Comparison of ENCODE assay signal across 8 cellular contexts in the genomic region with DNA sequence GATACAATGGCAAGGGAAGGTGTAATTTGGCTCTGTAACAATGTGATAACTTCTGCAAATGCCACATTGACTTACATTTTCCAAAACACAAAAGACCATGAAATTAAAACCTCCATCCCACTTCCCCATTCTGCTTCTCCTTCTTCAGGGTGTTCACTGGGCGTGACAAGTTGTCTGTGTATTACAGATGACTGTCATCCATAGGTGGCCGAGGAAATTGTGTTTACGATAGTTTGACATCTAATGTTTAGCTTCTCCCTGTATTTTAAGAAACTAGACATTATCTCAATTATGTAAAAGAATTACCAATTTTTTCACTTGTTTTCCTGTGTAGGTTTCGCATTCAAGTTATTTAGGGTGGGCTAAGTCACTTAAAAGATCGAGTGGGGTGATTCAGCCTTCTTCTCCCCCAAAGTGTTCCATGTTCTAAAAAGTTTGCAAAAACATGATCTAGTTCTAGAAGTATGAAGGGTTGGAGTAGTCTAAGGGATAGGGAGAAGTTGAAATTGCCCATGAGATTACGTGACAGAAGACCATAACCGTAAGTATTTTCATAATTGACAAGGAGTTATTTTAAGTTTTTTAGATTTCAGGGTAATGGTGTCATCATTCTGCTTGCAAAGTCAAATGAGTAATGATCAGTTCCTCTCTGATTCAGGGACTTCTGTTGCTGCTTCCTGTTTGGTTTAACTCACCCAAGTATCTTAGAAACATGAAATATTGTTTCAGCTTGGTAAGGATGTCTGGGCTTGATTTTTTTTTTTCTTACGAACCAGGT. TPM values are rescaled to one million over a fixed set of nuclear protein-coding genes. Genes with fewer than 3 reads are reported as not detected.
DNase-seq lines count a peak whose midpoint lies in the region; ATAC-seq, FAIRE-seq and TF ChIP-seq lines count a peak whose summit lies in the region.

No MANE protein-coding gene starts in this region.

- in situ Hi-C loops in HepG2 (cut with HindIII; ENCODE audit: extremely low pct_ligation_motif_present, low pct_unique_long_range_greater_than_20kb) = no loop called here

- FAIRE-seq in HepG2 (lab: Jason Lieb, UNC) (no peak), urothelium cell line (lab: Jason Lieb, UNC) (no peak)

- no peak overlapping the region for H2AFZ ChIP-seq in HepG2 (ENCODE audit: low read length)

- H4K20me1 ChIP-seq in HepG2 (ENCODE audit: insufficient read depth, low read length) = no peaks in the 10 kb centered on the region

- no peak for TF ChIP-seq POLR2A in HepG2 (IDR thresholded peaks at IDR 0.05; ENCODE audit: insufficient read depth in 1 of 2, low read depth in 2 of 2, low read length in 2 of 2)

- DNase-seq in HepG2 (ENCODE audit: low spot score) = no peak
- DNase-seq in RPMI8226 = peak; percentile 63
- DNase-seq in fibroblast of pulmonary artery (ENCODE audit: low read depth) = peak; percentile 62
- peak; percentile 14 for DNase-seq in urothelium cell line (ENCODE audit: low spot score)
- DNase-seq in NCI-H510A treated with DMSO at 0.1 percent for 48 hours (lab: John Stamatoyannopoulos, UW) = no peak
- DNase-seq in SHP77 treated with DMSO at 0.1 percent for 48 hours (lab: John Stamatoyannopoulos, UW) = no peak

- BruUV-seq in HepG2 (replicated peaks; lab: Mats Ljungman, UMichigan) = no TSS peak

- H3K27ac ChIP-seq in liver (ENCODE audit: low read depth in 1 of 2, low read length in 2 of 2) = peak overlapping the region; percentile 49 to 62
- H3K27ac ChIP-seq in HepG2 (ENCODE audit: extremely low read length, insufficient read depth, low read length) = no peak overlapping the region

- intact Hi-C loops in HepG2 (cut with micrococcal nuclease; ENCODE audit: unreplicated experiment) = no loop called here

- H3K4me1 ChIP-seq in liver (ENCODE audit: control insufficient read depth in 4 of 4, insufficient read depth in 4 of 4, low read length in 3 of 4) (no peaks in the 10 kb centered on the region), HepG2 (ENCODE audit: insufficient read depth, low read length) (no peaks in the 10 kb centered on the region)

- no peak for TF ChIP-seq RAD21 in liver (IDR thresholded peaks at IDR 0.05)
- no peak for TF ChIP-seq RAD21 in HepG2 (CRISPR knock-in tag; IDR thresholded peaks at IDR 0.05)

- no peaks in the 10 kb centered on the region for H3K79me2 ChIP-seq in HepG2 (ENCODE audit: insufficient read depth, low read length)

- no peak for ATAC-seq in HepG2
- ATAC-seq in HG03039 (IDR thresholded peaks at IDR 0.05; ENCODE audit: unreplicated experiment) = peak; percentile 81

- H3K9me3 ChIP-seq in liver (ENCODE audit: control insufficient read depth in 4 of 4, low read length in 3 of 4) = no peaks in the 10 kb centered on the region
- H3K9me3 ChIP-seq in HepG2 (ENCODE audit: low read length) = no peaks in the 10 kb centered on the region

- WGBS in liver = 72% methylated on average over 8 of the region's 8 CpGs
- 26% methylated on average over 8 of the region's 8 CpGs for WGBS in HepG2 (ENCODE audit: low lambda C conversion rate)

- H3K9ac ChIP-seq in liver (ENCODE audit: low read depth in 1 of 2, low read length in 2 of 2) (peak overlapping the region in 1 of 2 donors; percentile 21), HepG2 (ENCODE audit: insufficient read depth, low read depth, low read length) (no peak overlapping the region)

- TF ChIP-seq EP300 in HepG2 (IDR thresholded peaks at IDR 0.05; ENCODE audit: low read depth in 2 of 2, low read length in 2 of 2) (no peak), HepG2 (CRISPR knock-in tag; IDR thresholded peaks at IDR 0.05; ENCODE audit: borderline replicate concordance) (no peak)

- H3K4me2 ChIP-seq in HepG2 (ENCODE audit: low read depth, low read length) = no peak overlapping the region

- POLR2A ChIA-PET in HepG2 (lab: Yijun Ruan, JAX) = no interaction called here

- H3K36me3 ChIP-seq in liver (ENCODE audit: control insufficient read depth in 4 of 4, insufficient read depth in 3 of 4, low read depth in 1 of 4, low read length in 3 of 4) (no peaks in the 10 kb centered on the region), HepG2 (replicated peaks in 1 of 2; ENCODE audit: control insufficient read depth in 1 of 2, insufficient read depth in 2 of 2, low read length in 2 of 2) (no peaks in the 10 kb centered on the region)

- CTCF ChIA-PET in HepG2 (lab: Yijun Ruan, JAX; ENCODE audit: low intra/inter-chr PET ratio, low total read pairs) = no interaction called here

- TF ChIP-seq CTCF in liver (IDR thresholded peaks at IDR 0.05; ENCODE audit: low read depth, low read length, missing input control) = no peak
- TF ChIP-seq CTCF in HepG2 (CRISPR knock-in tag; IDR thresholded peaks at IDR 0.05) = no peak
- TF ChIP-seq CTCF in fibroblast of pulmonary artery (IDR thresholded peaks at IDR 0.05; ENCODE audit: low read length, missing control alignments) = no peak

- H3K4me3 ChIP-seq in liver (ENCODE audit: low read depth in 1 of 3, low read length in 3 of 3) (no peak overlapping the region), HepG2 (replicated peaks in 1 of 3; ENCODE audit: insufficient read depth in 1 of 3, low read depth in 2 of 3, low read length in 3 of 3) (no peak overlapping the region), fibroblast of pulmonary artery (replicated peaks; ENCODE audit: low read depth, low read length) (no peak overlapping the region)

- no peaks in the 10 kb centered on the region for H3K27me3 ChIP-seq in liver (ENCODE audit: control insufficient read depth in 4 of 4, insufficient read depth in 4 of 4, low read length in 3 of 4)
- H3K27me3 ChIP-seq in HepG2 (ENCODE audit: control insufficient read depth in 1 of 2, insufficient read depth in 2 of 2, low read length in 2 of 2) = no peaks in the 10 kb centered on the region

TF ChIP-seq in liver, 16 proteins besides CTCF, POLR2A, EP300 and RAD21:
- TF ChIP-seq GABPA (IDR thresholded peaks at IDR 0.05 in 1 of 2, conservative IDR thresholded peaks at IDR 0.05 in 1 of 2) = peak in 1 of 2 donors; percentile 27
- no peak for TF ChIP-seq FOXA1 (IDR thresholded peaks at IDR 0.05)
- TF ChIP-seq RXRA (IDR thresholded peaks at IDR 0.05) = no peak
- TF ChIP-seq HNF4G (IDR thresholded peaks at IDR 0.05) = no peak

TF ChIP-seq in HepG2, 621 proteins besides CTCF, POLR2A, EP300 and RAD21 (continues in another document):
- TF ChIP-seq ZNF660 (CRISPR knock-in tag; IDR thresholded peaks at IDR 0.05; ENCODE audit: borderline replicate concordance, low read depth) (no peak), KDM6A (CRISPR knock-in tag; IDR thresholded peaks at IDR 0.05; ENCODE audit: low read depth) (no peak), MEF2D (CRISPR knock-in tag; IDR thresholded peaks at IDR 0.05) (no peak), SMYD3 (CRISPR knock-in tag; IDR thresholded peaks at IDR 0.05) (no peak), TP53 (CRISPR knock-in tag; conservative IDR thresholded peaks at IDR 0.05) (no peak), POLR2AphosphoS2 (IDR thresholded peaks at IDR 0.05; ENCODE audit: low read depth, low read length) (no peak), ZNF563 (CRISPR knock-in tag; IDR thresholded peaks at IDR 0.05) (no peak), WIZ (CRISPR knock-in tag; IDR thresholded peaks at IDR 0.05) (no peak), ZNF232 (CRISPR knock-in tag; IDR thresholded peaks at IDR 0.05; ENCODE audit: borderline replicate concordance) (no peak), ZNF556 (CRISPR knock-in tag; IDR thresholded peaks at IDR 0.05; ENCODE audit: borderline replicate concordance) (no peak), RBM22 (optimal IDR thresholded peaks at IDR 0.05; ENCODE audit: low read length) (no peak), THYN1 (CRISPR knock-in tag; IDR thresholded peaks at IDR 0.05; ENCODE audit: borderline replicate concordance, low read depth) (no peak), KAT8 (CRISPR knock-in tag; IDR thresholded peaks at IDR 0.05) (no peak)
- TF ChIP-seq, protein P1, sequence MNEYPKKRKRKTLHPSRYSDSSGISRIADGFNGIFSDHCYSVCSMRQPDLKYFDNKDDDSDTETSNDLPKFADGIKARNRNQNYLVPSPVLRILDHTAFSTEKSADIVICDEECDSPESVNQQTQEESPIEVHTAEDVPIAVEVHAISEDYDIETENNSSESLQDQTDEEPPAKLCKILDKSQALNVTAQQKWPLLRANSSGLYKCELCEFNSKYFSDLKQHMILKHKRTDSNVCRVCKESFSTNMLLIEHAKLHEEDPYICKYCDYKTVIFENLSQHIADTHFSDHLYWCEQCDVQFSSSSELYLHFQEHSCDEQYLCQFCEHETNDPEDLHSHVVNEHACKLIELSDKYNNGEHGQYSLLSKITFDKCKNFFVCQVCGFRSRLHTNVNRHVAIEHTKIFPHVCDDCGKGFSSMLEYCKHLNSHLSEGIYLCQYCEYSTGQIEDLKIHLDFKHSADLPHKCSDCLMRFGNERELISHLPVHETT (CRISPR knock-in tag; conservative IDR thresholded peaks at IDR 0.05) = no peak
- TF ChIP-seq, protein P2, sequence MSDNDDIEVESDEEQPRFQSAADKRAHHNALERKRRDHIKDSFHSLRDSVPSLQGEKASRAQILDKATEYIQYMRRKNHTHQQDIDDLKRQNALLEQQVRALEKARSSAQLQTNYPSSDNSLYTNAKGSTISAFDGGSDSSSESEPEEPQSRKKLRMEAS (IDR thresholded peaks at IDR 0.05) = no peak

RNA-seq across cellular contexts. Expression of a gene that starts 25.2 kb away (rescaled TPM):
- total RNA-seq in liver (1 to 10 TPM; 2.4 to 5.5 TPM), HepG2 (2016; rRNA removed; fragmentation: Illumina TruSeq; extraction: Trizol) (not detected in 2 replicates)
- polyA plus RNA-seq in liver (1 to 10 TPM; 1.6 to 1.8 TPM), HepG2 (2011; rRNA removed) (not detected in 2 replicates)
- total RNA-seq in HepG2 (2016; cell fraction: cytosol; rRNA removed; fragmentation: Illumina TruSeq; extraction: Trizol; ENCODE audit: low read depth) = not detected in 2 replicates
- not detected in 2 replicates for total RNA-seq in HepG2 (2016; cell fraction: insoluble cytoplasmic fraction; rRNA removed; fragmentation: Illumina TruSeq; extraction: Trizol)
- total RNA-seq in HepG2 (2016; cell fraction: membrane; rRNA removed; fragmentation: Illumina TruSeq; extraction: Trizol) = not detected in 2 replicates
- total RNA-seq in HepG2 (2016; cell fraction: nucleus; rRNA removed; fragmentation: Illumina TruSeq; extraction: Trizol) = not detected in 2 replicates
- polyA plus RNA-seq in HepG2 (2011; cell fraction: cytosol; rRNA removed) = 0.03 TPM in 1 of 2 replicates, not detected in the other
- not detected in 2 replicates for polyA plus RNA-seq in HepG2 (2011; cell fraction: nucleus; rRNA removed)
- polyA plus RNA-seq in HepG2 (2012) = not detected in 2 replicates
- not detected in 2 replicates for polyA plus RNA-seq in HepG2 (2016; cell fraction: cytosol; fragmentation: Illumina TruSeq; extraction: Trizol; ENCODE audit: low read depth)
- not detected in 2 replicates for polyA plus RNA-seq in HepG2 (2016; cell fraction: insoluble cytoplasmic fraction; fragmentation: Illumina TruSeq; extraction: Trizol; ENCODE audit: low read depth)
- not detected in 2 replicates for polyA plus RNA-seq in HepG2 (2016; cell fraction: membrane; fragmentation: Illumina TruSeq; extraction: Trizol; ENCODE audit: low read depth)
- not detected in 2 replicates for polyA plus RNA-seq in HepG2 (2016; cell fraction: nucleus; fragmentation: Illumina TruSeq; extraction: Trizol; ENCODE audit: insufficient read depth, low read depth)
- polyA minus RNA-seq in HepG2 (2011; rRNA and poly(A)+ RNA removed; ENCODE audit: low replicate concordance) = 0.75 TPM in 1 of 2 replicates, not detected in the other
- not detected in 2 replicates for polyA minus RNA-seq in HepG2 (2011; cell fraction: cytosol; rRNA and poly(A)+ RNA removed)
- not detected in 2 replicates for polyA minus RNA-seq in HepG2 (2011; cell fraction: nucleus; rRNA and poly(A)+ RNA removed)

Comparison
In these comparisons a context has a peak if more than half of its experiments do, and no peak if none do; other contexts are left out.
1. DNase-seq: peak in RPMI8226 (single experiment), fibroblast of pulmonary artery (single experiment) and urothelium cell line (single experiment); none in HepG2 (single experiment), NCI-H510A treated with DMSO at 0.1 percent for 48 hours (single experiment) and SHP77 treated with DMSO at 0.1 percent for 48 hours (single experiment).